Comparison of ENCODE assay signal across 10 cellular contexts in the genomic region with DNA sequence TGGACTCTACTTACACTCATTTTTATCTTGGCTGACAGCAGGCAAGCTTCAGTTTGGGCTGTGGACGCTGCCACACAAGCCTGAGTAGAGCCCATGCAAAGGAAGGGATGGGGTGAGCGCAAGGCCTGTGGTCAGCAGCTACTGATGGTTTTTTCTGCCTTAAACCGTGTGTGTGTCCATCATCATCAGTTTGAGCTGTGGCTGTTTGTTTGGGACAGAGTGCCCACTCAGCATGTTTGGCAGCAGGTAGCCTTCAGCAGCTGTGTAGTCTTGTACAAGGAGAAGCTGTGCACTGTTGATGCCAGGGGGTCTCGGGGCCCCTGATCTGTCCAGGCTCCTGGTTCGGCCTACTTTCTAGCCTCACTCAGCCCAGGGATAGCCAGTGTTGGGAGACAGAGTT. TPM values are rescaled to one million over a fixed set of nuclear protein-coding genes. Genes with fewer than 3 reads are reported as not detected.
DNase-seq lines count a peak whose midpoint lies in the region; ATAC-seq, FAIRE-seq and TF ChIP-seq lines count a peak whose summit lies in the region.
"Had no signal": no experiment of that assay in that cellular context is flagged by ENCODE, and none has a peak within 500 bp of the region (broad histone marks: within the 10 kb centered on the region; RNA-seq: fewer than 3 reads in every experiment).

No MANE protein-coding gene starts in this region.

- ATAC-seq in omental fat pad (ENCODE audit: low FRiP score) (no peak), HG03342 (IDR thresholded peaks at IDR 0.05; ENCODE audit: unreplicated experiment) (no peak)

- peaks cover 42 to 70% (median 48%) of the 10 kb centered on the region in 3 donors for H3K4me1 Mint-ChIP-seq in CD8-positive, alpha-beta memory T cell
- peaks cover 36% of the 10 kb centered on the region for H3K4me1 Mint-ChIP-seq in nephron

- no peaks in the 10 kb centered on the region for H3K27me3 Mint-ChIP-seq in CD8-positive, alpha-beta memory T cell
- no peaks in the 10 kb centered on the region for H3K27me3 Mint-ChIP-seq in nephron (ENCODE audit: low read depth)

- H3K4me1 ChIP-seq in CD8-positive, alpha-beta memory T cell (ENCODE audit: insufficient read depth, low read length), result peaks cover 58% of the 10 kb centered on the region
- H3K4me1 ChIP-seq in adipocyte (ENCODE audit: control insufficient read depth, insufficient read depth, low read length), result peaks cover 58% of the 10 kb centered on the region

- no peaks in the 10 kb centered on the region for H3K27me3 ChIP-seq in CD8-positive, alpha-beta memory T cell (ENCODE audit: insufficient read depth, low read length, poor library complexity, severe bottlenecking)
- H3K27me3 ChIP-seq in adipocyte (replicated peaks; ENCODE audit: control insufficient read depth, insufficient read depth, low read length), result no peaks in the 10 kb centered on the region

- H3K36me3 Mint-ChIP-seq in CD8-positive, alpha-beta memory T cell, result peaks cover 9 to 73% (median 15%) of the 10 kb centered on the region in 3 donors
- H3K36me3 Mint-ChIP-seq in nephron (ENCODE audit: low read depth), result peaks cover 48% of the 10 kb centered on the region

- peak; percentile 46 for FAIRE-seq in HTR-8/SVneo (lab: Jason Lieb, UNC)

- peaks cover 51% of the 10 kb centered on the region for H3K36me3 ChIP-seq in CD8-positive, alpha-beta memory T cell (ENCODE audit: insufficient read depth, low read length)
- peaks cover 55% of the 10 kb centered on the region for H3K36me3 ChIP-seq in adipocyte (ENCODE audit: control insufficient read depth, insufficient read depth, low read length, severe bottlenecking)

- peak overlapping the region in 7 of 8 donors; percentile 21 to 95 (median 73) for H3K27ac Mint-ChIP-seq in CD8-positive, alpha-beta memory T cell
- H3K27ac Mint-ChIP-seq in nephron, result peak overlapping the region in 2 of 3 experiments; percentile 63 to 71

- no peak overlapping the region for H3K27ac ChIP-seq in CD8-positive, alpha-beta memory T cell (ENCODE audit: low read depth, low read length)
- H3K27ac ChIP-seq: thoracic aorta had no signal

- no peaks in the 10 kb centered on the region for H3K9me3 ChIP-seq in CD8-positive, alpha-beta memory T cell (ENCODE audit: low read length)
- no peaks in the 10 kb centered on the region for H3K9me3 ChIP-seq in adipocyte (ENCODE audit: control insufficient read depth, low read length)
- H3K9me3 ChIP-seq: thoracic aorta had no signal

- POLR2A ChIA-PET in CD8-positive, alpha-beta memory T cell (lab: Charles Lee), result no interaction called here

- TF ChIP-seq CTCF in nephron (IDR thresholded peaks at IDR 0.05; ENCODE audit: unreplicated experiment in 3 of 3) (no peak), omental fat pad (IDR thresholded peaks at IDR 0.05) (no peak)

- no peaks in the 10 kb centered on the region for H3K9me3 Mint-ChIP-seq in CD8-positive, alpha-beta memory T cell
- H3K9me3 Mint-ChIP-seq in nephron, result no peaks in the 10 kb centered on the region

- DNase-seq in CD8-positive, alpha-beta memory T cell, result no peak
- DNase-seq in HTR-8/SVneo (ENCODE audit: insufficient read length, low spot score) (no peak), adipocyte (ENCODE audit: low read depth) (no peak), omental fat pad (ENCODE audit: low spot score) (no peak)
- no peak for DNase-seq in activated CD8-positive, alpha-beta memory T cell treated with anti-CD3 and anti-CD28 coated beads, Interleukin-2, amount 50 U/mL, for 4 hours
- DNase-seq: DMS 273 treated with DMSO at 0.1 percent for 48 hours, NCI-H1930 had no signal

- no peak overlapping the region for H3K4me3 ChIP-seq in CD8-positive, alpha-beta memory T cell (ENCODE audit: low read length)
- H3K4me3 ChIP-seq in adipocyte (ENCODE audit: low read length), result no peak overlapping the region
- H3K4me3 ChIP-seq: thoracic aorta had no signal

- peak overlapping the region; percentile 9 for H3K9ac ChIP-seq in adipocyte (ENCODE audit: low read length)

- H3K4me3 Mint-ChIP-seq in CD8-positive, alpha-beta memory T cell, result peak overlapping the region in 6 of 7 donors; percentile 21 to 85 (median 40)
- H3K4me3 Mint-ChIP-seq in nephron, result peak overlapping the region; percentile 78 to 87 (median 85)

- CTCF ChIA-PET in CD8-positive, alpha-beta memory T cell (lab: Charles Lee), result interaction anchor here (0.7 to 1.5 kb wide), 2 partner anchors 13 to 22 kb away, joined by 3 read pairs; no protein-coding TSS in a partner anchor

RNA-seq across cellular contexts. Expression of a gene that starts 3.5 kb away (rescaled TPM):
- total RNA-seq in CD8-positive, alpha-beta memory T cell, result 10 to 100 TPM; 47.4 to 47.8 TPM
- 26.7 TPM for polyA plus RNA-seq in CD8-positive, alpha-beta memory T cell
- total RNA-seq in omental fat pad, result 10 to 100 TPM; 25.1 to 39.0 (median 27.8) TPM

RNA-seq across cellular contexts. Expression of a gene that starts 9.4 kb away (rescaled TPM):
- total RNA-seq in CD8-positive, alpha-beta memory T cell, result 100 to 1,000 TPM; 197 to 204 TPM
- 64.5 TPM for polyA plus RNA-seq in CD8-positive, alpha-beta memory T cell
- total RNA-seq in omental fat pad, result 10 to 100 TPM; 27.0 to 54.7 (median 39.4) TPM
